In the genomic region with DNA sequence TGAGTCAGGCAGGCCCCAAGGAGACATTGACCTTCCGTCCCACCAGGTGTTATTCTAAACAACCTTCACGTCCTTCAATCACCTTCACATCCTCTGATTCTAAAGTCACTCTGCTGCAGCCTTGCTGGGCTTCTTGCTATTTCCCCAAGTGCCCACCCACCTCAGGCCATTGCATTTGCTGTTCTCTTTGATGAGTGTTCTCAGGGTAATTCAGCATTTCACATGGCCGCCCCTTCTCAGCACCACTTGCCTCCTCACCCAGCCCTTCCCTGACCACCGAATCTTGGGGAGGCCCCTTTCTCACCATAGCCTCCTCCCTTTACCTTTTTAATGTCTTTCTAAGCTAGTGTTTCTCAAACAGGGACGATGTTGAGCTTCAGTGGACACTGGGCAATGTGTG, we compare ENCODE assay signal across 21 cellular contexts.
"Had no signal": no experiment of that assay in that cellular context is flagged by ENCODE, and none has a peak within 500 bp of the region (broad histone marks: within the 10 kb centered on the region; RNA-seq: fewer than 3 reads in every experiment).

No MANE protein-coding gene starts in this region.

- H3K27me3 Mint-ChIP-seq: progenitor cell of endocrine pancreas; stimulated activated naive CD8-positive, alpha-beta T cell treated with anti-CD3 and anti-CD28 coated beads, Interleukin-15, Interleukin-2, amounts not matched to agents 100 ng/mL and 50 ng/mL, for 24 hours had no signal

- ATAC-seq: heart left ventricle, left lobe of liver, lower lobe of right lung, pancreas, right cardiac atrium had no signal

- DNase-seq: caudate nucleus; colonic mucosa; dermis blood vessel endothelial cell; effector CD4-positive, alpha-beta T cell; endodermal cell; heart left ventricle; hippocampal formation; lower lobe of right lung; mesenchymal stem cell; midbrain; pancreas; right cardiac atrium; stimulated activated CD4-positive, alpha-beta T cell treated with anti-CD3 and anti-CD28 coated beads, Interleukin-2, amount 100 ng/mL, for 48 hours; tibial artery; upper lobe of left lung had no signal

- H3K27ac Mint-ChIP-seq: endodermal cell; progenitor cell of endocrine pancreas; stimulated activated naive CD8-positive, alpha-beta T cell treated with anti-CD3 and anti-CD28 coated beads, Interleukin-15, Interleukin-2, amounts not matched to agents 100 ng/mL and 50 ng/mL, for 24 hours had no signal

- H3K27ac ChIP-seq: colonic mucosa, heart left ventricle, lower lobe of right lung, pancreas, tibial artery, upper lobe of left lung had no signal

- FAIRE-seq: frontal cortex, islet of Langerhans, pancreas had no signal

- H3K9me3 Mint-ChIP-seq: endodermal cell; stimulated activated naive CD8-positive, alpha-beta T cell treated with anti-CD3 and anti-CD28 coated beads, Interleukin-15, Interleukin-2, amounts not matched to agents 100 ng/mL and 50 ng/mL, for 24 hours had no signal

- H3K4me3 ChIP-seq: colonic mucosa, heart left ventricle, lower lobe of right lung, pancreas, smooth muscle cell, tibial artery, upper lobe of left lung had no signal

- H3K9me3 ChIP-seq: colonic mucosa, heart left ventricle, lower lobe of right lung, pancreas, upper lobe of left lung had no signal

- H3K27me3 ChIP-seq: colonic mucosa, heart left ventricle, pancreas, tibial artery, upper lobe of left lung had no signal

- H3K4me3 Mint-ChIP-seq: endodermal cell; stimulated activated naive CD8-positive, alpha-beta T cell treated with anti-CD3 and anti-CD28 coated beads, Interleukin-15, Interleukin-2, amounts not matched to agents 100 ng/mL and 50 ng/mL, for 24 hours had no signal

- H3K4me2 ChIP-seq: smooth muscle cell had no signal
